ENCODE assay signal across 37 cellular contexts in genomic region chr17:33676444-33676843, GRCh38.
"Had no signal": no experiment of that assay in that cellular context is flagged by ENCODE, and none has a peak within 500 bp of the region (broad histone marks: within the 10 kb centered on the region; RNA-seq: fewer than 3 reads in every experiment).

No MANE protein-coding gene starts in this region.

- H3K27me3 Mint-ChIP-seq: activated naive CD4-positive, alpha-beta T cell treated with anti-CD3 and anti-CD28 coated beads, Interleukin-2, amount 10 ng/mL, durations not matched to agents 7 days and 5 days had no signal

- H3K36me3 Mint-ChIP-seq: activated naive CD4-positive, alpha-beta T cell treated with anti-CD3 and anti-CD28 coated beads, Interleukin-2, amount 10 ng/mL, durations not matched to agents 7 days and 5 days; activated naive CD4-positive, alpha-beta T cell treated with anti-CD3 and anti-CD28 coated beads, Interleukin-2, amount 50 U/mL, for 24 hours; activated naive CD4-positive, alpha-beta T cell treated with anti-CD3 and anti-CD28 coated beads, Interleukin-2, amount 50 U/mL, for 72 hours; activated naive CD8-positive, alpha-beta T cell; activated naive CD8-positive, alpha-beta T cell treated with anti-CD3 and anti-CD28 coated beads for 36 hours; activated naive CD8-positive, alpha-beta T cell treated with anti-CD3 and anti-CD28 coated beads, Interleukin-2, amount 10 ng/mL, durations not matched to agents 7 days and 5 days; brain had no signal

- DNase-seq: activated effector memory CD4-positive, alpha-beta T cell treated with anti-CD3 and anti-CD28 coated beads, Interleukin-2, amount 50 U/mL, for 16 hours; activated effector memory CD4-positive, alpha-beta T cell treated with Interleukin-2 at 50 U/mL for 16 hours; activated gamma-delta T cell; activated gamma-delta T cell treated with Interleukin-2 at 50 U/mL for 16 hours; activated naive CD4-positive, alpha-beta T cell; activated naive CD4-positive, alpha-beta T cell treated with anti-CD3 and anti-CD28 coated beads for 36 hours; activated naive CD4-positive, alpha-beta T cell treated with anti-CD3 and anti-CD28 coated beads, Interleukin-2, amount 10 ng/mL, durations not matched to agents 7 days and 5 days; activated naive CD4-positive, alpha-beta T cell treated with anti-CD3 and anti-CD28 coated beads, Interleukin-2, amount 50 U/mL, for 16 hours; activated naive CD4-positive, alpha-beta T cell treated with Interleukin-2 at 50 U/mL for 16 hours; activated naive CD8-positive, alpha-beta T cell treated with anti-CD3 and anti-CD28 coated beads for 36 hours; activated naive CD8-positive, alpha-beta T cell treated with anti-CD3 and anti-CD28 coated beads, Interleukin-2, amount 10 ng/mL, durations not matched to agents 7 days and 5 days; activated naive CD8-positive, alpha-beta T cell treated with anti-CD3 and anti-CD28 coated beads, Interleukin-2, amount 50 U/mL, for 24 hours; activated T-cell treated with anti-CD3 and anti-CD28 coated beads, Interleukin-2, amount 50 U/mL, for 24 hours; activated T-cell treated with anti-CD3 and anti-CD28 coated beads, Interleukin-2, amount 50 U/mL, for 4 hours; activated T-cell treated with anti-CD3 and anti-CD28 coated beads, Interleukin-2, amount 50 U/mL, for 48 hours; activated T-cell treated with anti-CD3 and anti-CD28 coated beads, Interleukin-2, amount 50 U/mL, for 72 hours; adrenal gland; amniotic stem cell; amygdala; anterior cingulate cortex; aorta; body of pancreas; brain microvascular endothelial cell; caudate nucleus; central memory CD4-positive, alpha-beta T cell; cerebellar nuclear complex had no signal

- H3K4me1 Mint-ChIP-seq: activated naive CD4-positive, alpha-beta T cell treated with anti-CD3 and anti-CD28 coated beads, Interleukin-2, amount 10 ng/mL, durations not matched to agents 7 days and 5 days; activated naive CD4-positive, alpha-beta T cell treated with anti-CD3 and anti-CD28 coated beads, Interleukin-2, amount 50 U/mL, for 24 hours; activated naive CD8-positive, alpha-beta T cell treated with anti-CD3 and anti-CD28 coated beads, Interleukin-2, amount 50 U/mL, for 24 hours; activated T-helper 17 cell treated with anti-CD3 and anti-CD28 coated beads, Interleukin-2, amount 50 U/mL, for 72 hours; central memory CD8-positive, alpha-beta T cell had no signal

- ATAC-seq: activated naive CD4-positive, alpha-beta T cell treated with anti-CD3 and anti-CD28 coated beads, Interleukin-2, amount 50 U/mL, for 72 hours; activated naive CD8-positive, alpha-beta T cell treated with anti-CD3 and anti-CD28 coated beads, Interleukin-2, amount 50 U/mL, for 24 hours; activated T-cell treated with anti-CD3 and anti-CD28 coated beads, Interleukin-2, amount 50 U/mL, for 4 hours; activated T-cell treated with anti-CD3 and anti-CD28 coated beads, Interleukin-2, amount 50 U/mL, for 72 hours; activated T-helper 17 cell treated with anti-CD3 and anti-CD28 coated beads, Interleukin-2, amount 50 U/mL, for 72 hours; body of pancreas had no signal

- H3K27ac Mint-ChIP-seq: activated naive CD4-positive, alpha-beta T cell treated with anti-CD3 and anti-CD28 coated beads for 36 hours; activated naive CD4-positive, alpha-beta T cell treated with anti-CD3 and anti-CD28 coated beads, Interleukin-2, amount 10 ng/mL, durations not matched to agents 7 days and 5 days; activated naive CD4-positive, alpha-beta T cell treated with anti-CD3 and anti-CD28 coated beads, Interleukin-2, amount 50 U/mL, for 24 hours; activated naive CD4-positive, alpha-beta T cell treated with anti-CD3 and anti-CD28 coated beads, Interleukin-2, amount 50 U/mL, for 72 hours; activated naive CD8-positive, alpha-beta T cell; activated naive CD8-positive, alpha-beta T cell treated with anti-CD3 and anti-CD28 coated beads for 36 hours; activated naive CD8-positive, alpha-beta T cell treated with anti-CD3 and anti-CD28 coated beads, Interleukin-2, amount 10 ng/mL, durations not matched to agents 7 days and 5 days; activated naive CD8-positive, alpha-beta T cell treated with anti-CD3 and anti-CD28 coated beads, Interleukin-2, amount 50 U/mL, for 24 hours; activated T-cell treated with anti-CD3 and anti-CD28 coated beads, Interleukin-2, amount 50 U/mL, for 24 hours; activated T-cell treated with anti-CD3 and anti-CD28 coated beads, Interleukin-2, amount 50 U/mL, for 72 hours; activated T-helper 1 cell treated with anti-CD3 and anti-CD28 coated beads, Interleukin-12 subunit alpha, Interleukin-12 subunit beta, Interleukin-2, Interleukin-4 antibody, amounts not matched to agents 30 ng/mL and 10 ng/mL and 1 ng/mL, durations not matched to agents 14 hours and 24 hours and 36 hours; activated T-helper 17 cell treated with anti-CD3 and anti-CD28 coated beads, Interleukin-2, amount 50 U/mL, for 72 hours; activated T-helper 2 cell treated with anti-CD3 and anti-CD28 coated beads, Interferon-gamma antibody, Interleukin-2, Interleukin-4, amounts not matched to agents 10 μg/mL and 5 μg/mL and 100 μg/mL, durations not matched to agents 14 hours and 24 hours and 36 hours; brain had no signal

- H3K27ac ChIP-seq: adrenal gland, ascending aorta, body of pancreas, brain microvascular endothelial cell, breast epithelium, cardiac muscle cell had no signal

- H3K9me3 Mint-ChIP-seq: activated naive CD4-positive, alpha-beta T cell treated with anti-CD3 and anti-CD28 coated beads for 36 hours; activated naive CD4-positive, alpha-beta T cell treated with anti-CD3 and anti-CD28 coated beads, Interleukin-2, amount 10 ng/mL, durations not matched to agents 7 days and 5 days; activated naive CD4-positive, alpha-beta T cell treated with anti-CD3 and anti-CD28 coated beads, Interleukin-2, amount 50 U/mL, for 24 hours; activated naive CD4-positive, alpha-beta T cell treated with anti-CD3 and anti-CD28 coated beads, Interleukin-2, amount 50 U/mL, for 72 hours; activated naive CD8-positive, alpha-beta T cell treated with anti-CD3 and anti-CD28 coated beads for 36 hours; activated naive CD8-positive, alpha-beta T cell treated with anti-CD3 and anti-CD28 coated beads, Interleukin-2, amount 10 ng/mL, durations not matched to agents 7 days and 5 days; activated naive CD8-positive, alpha-beta T cell treated with anti-CD3 and anti-CD28 coated beads, Interleukin-2, amount 50 U/mL, for 24 hours; activated T-cell treated with anti-CD3 and anti-CD28 coated beads, Interleukin-2, amount 50 U/mL, for 24 hours; activated T-cell treated with anti-CD3 and anti-CD28 coated beads, Interleukin-2, amount 50 U/mL, for 4 hours; activated T-cell treated with anti-CD3 and anti-CD28 coated beads, Interleukin-2, amount 50 U/mL, for 72 hours; activated T-helper 1 cell treated with anti-CD3 and anti-CD28 coated beads, Interleukin-12 subunit alpha, Interleukin-12 subunit beta, Interleukin-2, Interleukin-4 antibody, amounts not matched to agents 30 ng/mL and 10 ng/mL and 1 ng/mL, durations not matched to agents 14 hours and 24 hours and 36 hours; activated T-helper 17 cell treated with anti-CD3 and anti-CD28 coated beads, Interleukin-2, amount 50 U/mL, for 72 hours; activated T-helper 2 cell treated with anti-CD3 and anti-CD28 coated beads, Interferon-gamma antibody, Interleukin-2, Interleukin-4, amounts not matched to agents 10 μg/mL and 5 μg/mL and 100 μg/mL, durations not matched to agents 14 hours and 24 hours and 36 hours; brain; central memory CD8-positive, alpha-beta T cell had no signal

- H3K36me3 ChIP-seq: adrenal gland, ascending aorta, brain microvascular endothelial cell, breast epithelium, cardiac muscle cell had no signal

- H3K4me1 ChIP-seq: adrenal gland, ascending aorta, body of pancreas, breast epithelium had no signal

- H3K4me3 ChIP-seq: adrenal gland, ascending aorta, body of pancreas, breast epithelium, cardiac muscle cell had no signal

- H3K9me3 ChIP-seq: adrenal gland, ascending aorta, body of pancreas, breast epithelium had no signal

- H3K27me3 ChIP-seq: adrenal gland, ascending aorta, body of pancreas, brain microvascular endothelial cell, breast epithelium had no signal

- H3K4me3 Mint-ChIP-seq: activated naive CD4-positive, alpha-beta T cell treated with anti-CD3 and anti-CD28 coated beads for 36 hours; activated naive CD4-positive, alpha-beta T cell treated with anti-CD3 and anti-CD28 coated beads, Interleukin-2, amount 10 ng/mL, durations not matched to agents 7 days and 5 days; activated naive CD4-positive, alpha-beta T cell treated with anti-CD3 and anti-CD28 coated beads, Interleukin-2, amount 50 U/mL, for 24 hours; activated naive CD8-positive, alpha-beta T cell; activated naive CD8-positive, alpha-beta T cell treated with anti-CD3 and anti-CD28 coated beads for 36 hours; activated naive CD8-positive, alpha-beta T cell treated with anti-CD3 and anti-CD28 coated beads, Interleukin-2, amount 10 ng/mL, durations not matched to agents 7 days and 5 days; activated naive CD8-positive, alpha-beta T cell treated with anti-CD3 and anti-CD28 coated beads, Interleukin-2, amount 50 U/mL, for 24 hours; activated T-cell treated with anti-CD3 and anti-CD28 coated beads, Interleukin-2, amount 50 U/mL, for 24 hours; activated T-cell treated with anti-CD3 and anti-CD28 coated beads, Interleukin-2, amount 50 U/mL, for 4 hours; activated T-cell treated with anti-CD3 and anti-CD28 coated beads, Interleukin-2, amount 50 U/mL, for 72 hours; activated T-helper 1 cell treated with anti-CD3 and anti-CD28 coated beads, Interleukin-12 subunit alpha, Interleukin-12 subunit beta, Interleukin-2, Interleukin-4 antibody, amounts not matched to agents 30 ng/mL and 10 ng/mL and 1 ng/mL, durations not matched to agents 14 hours and 24 hours and 36 hours; activated T-helper 17 cell treated with anti-CD3 and anti-CD28 coated beads, Interleukin-2, amount 50 U/mL, for 72 hours; brain; central memory CD8-positive, alpha-beta T cell had no signal
